In genomic region chr2:159185401-159186130, GRCh38 we compare ENCODE assay signal across 8 cellular contexts.
DNase-seq lines count a peak whose midpoint lies in the region; ATAC-seq lines count a peak whose summit lies in the region.

No MANE protein-coding gene starts in this region.

- no peaks in the 10 kb centered on the region for H3K27me3 Mint-ChIP-seq in T-helper 2 cell treated with Interferon-gamma antibody and Interleukin-4, amounts not matched to agents 5 μg/mL and 100 μg/mL, for 36 hours (ENCODE audit: low read depth)

- no peak overlapping the region for H3K27ac Mint-ChIP-seq in T-helper 2 cell treated with Interferon-gamma antibody and Interleukin-4, amounts not matched to agents 5 μg/mL and 100 μg/mL, for 36 hours

- no peaks in the 10 kb centered on the region for H3K9me3 Mint-ChIP-seq in T-helper 2 cell treated with Interferon-gamma antibody and Interleukin-4, amounts not matched to agents 5 μg/mL and 100 μg/mL, for 36 hours

- in situ Hi-C loops in G401 (cut with HindIII; ENCODE audit: low sequenced_read_pairs) = no loop called here

- no peaks in the 10 kb centered on the region for H3K36me3 Mint-ChIP-seq in T-helper 2 cell treated with Interferon-gamma antibody and Interleukin-4, amounts not matched to agents 5 μg/mL and 100 μg/mL, for 36 hours (ENCODE audit: low read depth)

- H3K4me1 Mint-ChIP-seq in T-helper 2 cell treated with Interferon-gamma antibody and Interleukin-4, amounts not matched to agents 5 μg/mL and 100 μg/mL, for 36 hours (ENCODE audit: low read depth) = peaks cover 2% of the 10 kb centered on the region

- peak; percentile 54 for ATAC-seq in GM21367 (IDR thresholded peaks at IDR 0.05; ENCODE audit: unreplicated experiment)
- peak; percentile 67 for ATAC-seq in HG03571 (IDR thresholded peaks at IDR 0.05; ENCODE audit: unreplicated experiment)

- no peak overlapping the region for H3K4me3 Mint-ChIP-seq in T-helper 2 cell treated with Interferon-gamma antibody and Interleukin-4, amounts not matched to agents 5 μg/mL and 100 μg/mL, for 36 hours

- peak; percentile 28 for DNase-seq in GM04504 (ENCODE audit: low read depth)
- peak; percentile 50 for DNase-seq in amniotic epithelial cell (ENCODE audit: low read depth)
- peak; percentile 53 to 59 for DNase-seq in lung microvascular endothelial cell (ENCODE audit: low read depth in 2 of 2)
- DNase-seq in T-helper 2 cell treated with Interferon-gamma antibody and Interleukin-4, amounts not matched to agents 5 μg/mL and 100 μg/mL, for 36 hours (ENCODE audit: low spot score) = no peak
- no peak for DNase-seq in G401 (ENCODE audit: low spot score)
- no peak for DNase-seq in NCI-H446 (lab: John Stamatoyannopoulos, UW)

Comparison
In these comparisons a context has a peak if more than half of its experiments do, and no peak if none do; other contexts are left out.
1. DNase-seq: peak in GM04504 (single experiment), amniotic epithelial cell (single experiment) and lung microvascular endothelial cell (2 of 2); none in T-helper 2 cell treated with Interferon-gamma antibody and Interleukin-4, amounts not matched to agents 5 μg/mL and 100 μg/mL, for 36 hours (single experiment), G401 (single experiment) and NCI-H446 (0 of 2).